Comparison of ENCODE assay signal across 11 cellular contexts in genomic region chr12:131892711-131893604, GRCh38. TPM values are rescaled to one million over a fixed set of nuclear protein-coding genes. Genes with fewer than 3 reads are reported as not detected.
DNase-seq lines count a peak whose midpoint lies in the region; TF ChIP-seq lines count a peak whose summit lies in the region.
"Had no signal": no experiment of that assay in that cellular context is flagged by ENCODE, and none has a peak within 500 bp of the region (broad histone marks: within the 10 kb centered on the region; RNA-seq: fewer than 3 reads in every experiment).

No MANE protein-coding gene starts in this region.

- H3K36me3 Mint-ChIP-seq in CD4-positive, alpha-beta memory T cell, result peaks cover 0 to 5% of the 10 kb centered on the region in 2 donors

- peak overlapping the region in 6 of 8 donors; percentile 48 to 75 (median 62) for H3K4me3 Mint-ChIP-seq in CD4-positive, alpha-beta memory T cell

- H3K4me1 Mint-ChIP-seq in CD4-positive, alpha-beta memory T cell, result peaks cover 4 to 30% (median 14%) of the 10 kb centered on the region in 4 donors

- intact Hi-C loops in CD4-positive, alpha-beta memory T cell (cut with micrococcal nuclease), result no loop called here
- intact Hi-C loops in dorsolateral prefrontal cortex (cut with DNase I) (loop anchor here in 1 of 2 donors (10.0 kb wide), 1 partner anchor 602 kb away; the partner anchor contains the start of gene FBRSL1), ovary (cut with DNase I) (no loop called here)

- no peaks in the 10 kb centered on the region for H3K9me3 ChIP-seq in CD4-positive, alpha-beta memory T cell (ENCODE audit: control insufficient read depth in 1 of 2, low read length in 2 of 2)
- H3K9me3 ChIP-seq in ovary, result no peaks in the 10 kb centered on the region
- H3K9me3 ChIP-seq: adrenal gland, right atrium auricular region had no signal

- TF ChIP-seq CTCF in dorsolateral prefrontal cortex (IDR thresholded peaks at IDR 0.05 in 54 of 56, conservative IDR thresholded peaks at IDR 0.05 in 2 of 56; ENCODE audit: low read depth in 1 of 56, partially characterized antibody in 56 of 56) (no peak), ovary (IDR thresholded peaks at IDR 0.05) (no peak)

- TF ChIP-seq EP300 in ovary (IDR thresholded peaks at IDR 0.05), result no peak

- no peaks in the 10 kb centered on the region for H3K36me3 ChIP-seq in CD4-positive, alpha-beta memory T cell (ENCODE audit: insufficient read depth, low read length)
- H3K36me3 ChIP-seq in H7 (replicated peaks; ENCODE audit: control insufficient read depth, insufficient read depth, low read length) (peaks cover 4% of the 10 kb centered on the region), ovary (no peaks in the 10 kb centered on the region)
- H3K36me3 ChIP-seq: adrenal gland, right atrium auricular region had no signal

- H3K27ac Mint-ChIP-seq in CD4-positive, alpha-beta memory T cell, result peak overlapping the region in 4 of 7 donors; percentile 19 to 79 (median 66)

- peaks cover 0 to 1% (median 0%) of the 10 kb centered on the region in 8 donors for H3K9me3 Mint-ChIP-seq in CD4-positive, alpha-beta memory T cell

- H3K27me3 Mint-ChIP-seq in CD4-positive, alpha-beta memory T cell, result no peaks in the 10 kb centered on the region

- H3K4me1 ChIP-seq in CD4-positive, alpha-beta memory T cell (ENCODE audit: insufficient read depth, low read length), result peaks cover 9% of the 10 kb centered on the region
- H3K4me1 ChIP-seq in ovary (ENCODE audit: insufficient read depth), result peaks cover 5% of the 10 kb centered on the region

- POLR2A ChIA-PET in CD4-positive, alpha-beta memory T cell (lab: Charles Lee; ENCODE audit: partially characterized antibody), result interaction anchor here (0.6 kb wide), 1 partner anchor 66 kb away, joined by 3 read pairs; no protein-coding TSS in a partner anchor

- CTCF ChIA-PET in CD4-positive, alpha-beta memory T cell (lab: Charles Lee; ENCODE audit: partially characterized antibody), result no interaction called here

- no peak for DNase-seq in CD4-positive, alpha-beta memory T cell
- DNase-seq in H7 (peak; percentile 49), dorsolateral prefrontal cortex (no peak), ovary (peak in 3 of 5 donors; percentile 40 to 42 (median 40)), cortex of kidney (lab: John Stamatoyannopoulos, UW) (no peak), COLO829 (ENCODE audit: low spot score) (no peak), UCSD-AML1 (lab: John Stamatoyannopoulos, UW; ENCODE audit: unreplicated experiment) (no peak)
- DNase-seq: NCI-H526; stimulated activated naive CD8-positive, alpha-beta T cell treated with anti-CD3 and anti-CD28 coated beads, Interleukin-15, Interleukin-2, amounts not matched to agents 100 U/mL and 50 U/mL, for 24 hours had no signal

- no peaks in the 10 kb centered on the region for H3K27me3 ChIP-seq in CD4-positive, alpha-beta memory T cell (ENCODE audit: insufficient read depth, low read length)
- H3K27me3 ChIP-seq in H7 (ENCODE audit: control insufficient read depth, insufficient read depth, low read length) (no peaks in the 10 kb centered on the region), dorsolateral prefrontal cortex (no peaks in the 10 kb centered on the region), ovary (no peaks in the 10 kb centered on the region)
- H3K27me3 ChIP-seq: adrenal gland, right atrium auricular region had no signal

- H3K27ac ChIP-seq in CD4-positive, alpha-beta memory T cell (ENCODE audit: low read depth, low read length), result no peak overlapping the region
- H3K27ac ChIP-seq in dorsolateral prefrontal cortex (peak overlapping the region in 35 of 59 donors; percentile 2 to 98 (median 66)), ovary (peak overlapping the region in 1 of 2 donors; percentile 70)

- no peak overlapping the region for H3K4me3 ChIP-seq in CD4-positive, alpha-beta memory T cell (ENCODE audit: low read length in 2 of 2)
- H3K4me3 ChIP-seq in H7 (ENCODE audit: insufficient read depth, low read depth, low read length), result no peak overlapping the region
- H3K4me3 ChIP-seq in dorsolateral prefrontal cortex, result peak overlapping the region in 4 of 59 donors; percentile 28 to 81 (median 77)
- H3K4me3 ChIP-seq in ovary, result no peak overlapping the region

- TF ChIP-seq POLR2A in ovary (IDR thresholded peaks at IDR 0.05), result no peak

- WGBS in ovary, 3 donors, result 72 to 78% (median 75%) methylated on average over 26 of the region's 26 CpGs

RNA-seq across cellular contexts. Expression of gene ULK1, which starts 1.5 kb away (rescaled TPM):
- 10 to 100 TPM; 45.8 to 55.7 TPM for total RNA-seq in CD4-positive, alpha-beta memory T cell
- 1 to 10 TPM in 1 of 2 donors, under 1 TPM in 1; 0.08 to 1.7 TPM for polyA plus RNA-seq in CD4-positive, alpha-beta memory T cell
- 15.7 and 18.8 TPM in 2 replicates for total RNA-seq in H7 (2014; rRNA removed; shearing (Covaris generic))
- total RNA-seq in dorsolateral prefrontal cortex (100 to 1,000 TPM in 53 of 120 experiments, 10 to 100 TPM in 67; 43.7 to 169 (median 98.4) TPM), ovary (10 to 100 TPM; 15.9 to 70.1 (median 50.7) TPM)
- 10 to 100 TPM in 1 of 2 donors, 1 to 10 TPM in 1; 4.5 to 44.7 TPM for polyA plus RNA-seq in ovary

RNA-seq across cellular contexts. Expression of gene PUS1, which starts 36.1 kb away (rescaled TPM):
- total RNA-seq in CD4-positive, alpha-beta memory T cell, result 10 to 100 TPM; 41.8 to 48.1 TPM
- 10 to 100 TPM; 12.0 to 28.1 TPM for polyA plus RNA-seq in CD4-positive, alpha-beta memory T cell
- 31.1 and 36.7 TPM in 2 replicates for total RNA-seq in H7 (2014; rRNA removed; shearing (Covaris generic))
- 10 to 100 TPM; 14.3 to 37.0 (median 24.2) TPM for total RNA-seq in dorsolateral prefrontal cortex
- 10 to 100 TPM; 11.4 to 34.7 (median 19.3) TPM for total RNA-seq in ovary
- polyA plus RNA-seq in ovary, result 10 to 100 TPM in 1 of 2 donors, 1 to 10 TPM in 1; 3.5 to 10.6 TPM

RNA-seq across cellular contexts. Expression of gene EP400, which starts 56.8 kb away (rescaled TPM):
- total RNA-seq in CD4-positive, alpha-beta memory T cell, result 10 to 100 TPM; 82.3 to 86.6 TPM
- polyA plus RNA-seq in CD4-positive, alpha-beta memory T cell, result 1 to 10 TPM in 1 of 2 donors, under 1 TPM in 1; 0.94 to 5.3 TPM
- 7.4 and 9.9 TPM in 2 replicates for total RNA-seq in H7 (2014; rRNA removed; shearing (Covaris generic))
- total RNA-seq in dorsolateral prefrontal cortex (10 to 100 TPM; 52.1 to 79.5 (median 64.6) TPM), ovary (10 to 100 TPM; 20.3 to 60.7 (median 50.4) TPM)
- polyA plus RNA-seq in ovary, result 10 to 100 TPM; 19.6 to 33.4 TPM

Comparison
In these comparisons a context has a peak if more than half of its experiments do, and no peak if none do; other contexts are left out.
1. DNase-seq: peak in H7 (single experiment) and ovary (3 of 5); none in CD4-positive, alpha-beta memory T cell (0 of 5), dorsolateral prefrontal cortex (0 of 10), cortex of kidney (single experiment), COLO829 (single experiment) and UCSD-AML1 (single experiment).